ENCODE assay signal across 28 cellular contexts in the genomic region with DNA sequence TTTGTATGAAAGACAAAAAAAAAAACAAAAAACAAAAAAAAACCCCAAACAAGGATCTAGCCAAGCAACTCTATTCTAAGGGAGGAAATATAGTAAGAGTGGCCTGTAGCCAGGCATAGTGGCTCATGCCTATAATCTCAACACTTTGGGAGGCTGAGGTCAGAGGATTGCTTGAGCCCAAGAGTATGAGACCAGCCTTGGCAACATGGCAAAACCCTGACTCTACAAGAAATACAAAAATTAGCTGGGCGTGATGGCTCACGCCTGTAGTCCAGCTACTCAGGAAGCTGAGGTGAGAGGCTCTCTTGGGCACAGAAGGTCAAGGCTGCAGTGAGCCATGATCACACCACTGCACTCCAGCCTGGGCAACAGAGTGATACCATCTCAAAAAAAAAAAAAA.
"Had no signal": no experiment of that assay in that cellular context is flagged by ENCODE, and none has a peak within 500 bp of the region (broad histone marks: within the 10 kb centered on the region; RNA-seq: fewer than 3 reads in every experiment).

No MANE protein-coding gene starts in this region.

- H3K9me3 ChIP-seq: adrenal gland had no signal

- H3K4me1 Mint-ChIP-seq: activated CD4-positive, alpha-beta memory T cell treated with anti-CD3 and anti-CD28 coated beads, Interleukin-2, amount 10 ng/mL, durations not matched to agents 7 days and 5 days; activated CD4-positive, alpha-beta T cell treated with anti-CD3 and anti-CD28 coated beads for 36 hours; activated naive CD8-positive, alpha-beta T cell treated with anti-CD3 and anti-CD28 coated beads, Interleukin-2, amount 10 ng/mL, durations not matched to agents 7 days and 5 days; activated T-helper 17 cell treated with anti-CD3 and anti-CD28 coated beads, Interleukin-2, amount 50 U/mL, for 72 hours had no signal

- H3K36me3 Mint-ChIP-seq: activated naive CD8-positive, alpha-beta T cell treated with anti-CD3 and anti-CD28 coated beads, Interleukin-2, amount 10 ng/mL, durations not matched to agents 7 days and 5 days had no signal

- H3K9me3 Mint-ChIP-seq: activated CD4-positive, alpha-beta memory T cell treated with anti-CD3 and anti-CD28 coated beads, Interleukin-2, amount 10 ng/mL, durations not matched to agents 7 days and 5 days; activated naive CD4-positive, alpha-beta T cell treated with anti-CD3 and anti-CD28 coated beads for 36 hours; activated naive CD8-positive, alpha-beta T cell treated with anti-CD3 and anti-CD28 coated beads, Interleukin-2, amount 10 ng/mL, durations not matched to agents 7 days and 5 days; activated T-helper 17 cell treated with anti-CD3 and anti-CD28 coated beads, Interleukin-2, amount 50 U/mL, for 72 hours; IgD-negative memory B cell had no signal

- H3K27ac ChIP-seq: adrenal gland, WERI-Rb-1 had no signal

- H3K4me3 Mint-ChIP-seq: activated CD4-positive, alpha-beta memory T cell treated with anti-CD3 and anti-CD28 coated beads, Interleukin-2, amount 10 ng/mL, durations not matched to agents 7 days and 5 days; activated CD4-positive, alpha-beta T cell treated with anti-CD3 and anti-CD28 coated beads for 36 hours; activated naive CD4-positive, alpha-beta T cell treated with anti-CD3 and anti-CD28 coated beads for 36 hours; activated naive CD8-positive, alpha-beta T cell treated with anti-CD3 and anti-CD28 coated beads, Interleukin-2, amount 10 ng/mL, durations not matched to agents 7 days and 5 days; activated T-helper 17 cell treated with anti-CD3 and anti-CD28 coated beads, Interleukin-2, amount 50 U/mL, for 72 hours; IgD-negative memory B cell had no signal

- DNase-seq: activated CD4-positive, alpha-beta memory T cell treated with anti-CD3 and anti-CD28 coated beads, Interleukin-2, amount 10 ng/mL, durations not matched to agents 7 days and 5 days; activated CD4-positive, alpha-beta T cell treated with anti-CD3 and anti-CD28 coated beads for 36 hours; activated CD4-positive, alpha-beta T cell treated with anti-CD3 and anti-CD28 coated beads, Interleukin-2, amount 50 U/mL, for 1 hour; activated gamma-delta T cell; activated naive CD4-positive, alpha-beta T cell treated with anti-CD3 and anti-CD28 coated beads for 36 hours; activated naive CD8-positive, alpha-beta T cell treated with anti-CD3 and anti-CD28 coated beads, Interleukin-2, amount 10 ng/mL, durations not matched to agents 7 days and 5 days; activated T-cell treated with anti-CD3 and anti-CD28 coated beads for 4 hours; activated T-cell treated with anti-CD3 and anti-CD28 coated beads, Interleukin-2, amount 50 U/mL, for 48 hours; anterior cingulate cortex; KG1; NCI-H1105; NCI-H1436; NCI-H1694 treated with DMSO at 0.1 percent for 48 hours; NCI-H2029 treated with DMSO at 0.1 percent for 48 hours; NCI-H345; NCI-H510A; NCI-H526 treated with DMSO at 0.1 percent for 48 hours; NCI-H82; OCI-M1; RPMI8226; T-helper 1 cell; WERI-Rb-1 had no signal

- H3K27ac Mint-ChIP-seq: activated CD4-positive, alpha-beta memory T cell treated with anti-CD3 and anti-CD28 coated beads, Interleukin-2, amount 10 ng/mL, durations not matched to agents 7 days and 5 days; activated CD4-positive, alpha-beta T cell treated with anti-CD3 and anti-CD28 coated beads for 36 hours; activated naive CD4-positive, alpha-beta T cell treated with anti-CD3 and anti-CD28 coated beads for 36 hours; activated naive CD8-positive, alpha-beta T cell treated with anti-CD3 and anti-CD28 coated beads, Interleukin-2, amount 10 ng/mL, durations not matched to agents 7 days and 5 days; activated T-helper 17 cell treated with anti-CD3 and anti-CD28 coated beads, Interleukin-2, amount 50 U/mL, for 72 hours had no signal

- H3K36me3 ChIP-seq: adrenal gland, WERI-Rb-1 had no signal

- H3K4me3 ChIP-seq: adrenal gland, SK-N-MC had no signal

- H3K4me1 ChIP-seq: adrenal gland had no signal

- H3K27me3 Mint-ChIP-seq: activated CD4-positive, alpha-beta memory T cell treated with anti-CD3 and anti-CD28 coated beads, Interleukin-2, amount 10 ng/mL, durations not matched to agents 7 days and 5 days; activated CD4-positive, alpha-beta T cell treated with anti-CD3 and anti-CD28 coated beads for 36 hours; activated naive CD8-positive, alpha-beta T cell treated with anti-CD3 and anti-CD28 coated beads, Interleukin-2, amount 10 ng/mL, durations not matched to agents 7 days and 5 days; activated T-helper 17 cell treated with anti-CD3 and anti-CD28 coated beads, Interleukin-2, amount 50 U/mL, for 72 hours; IgD-negative memory B cell had no signal

- H3K27me3 ChIP-seq: adrenal gland had no signal

- ATAC-seq: activated CD4-positive, alpha-beta T cell treated with anti-CD3 and anti-CD28 coated beads for 36 hours; activated T-helper 17 cell treated with anti-CD3 and anti-CD28 coated beads, Interleukin-2, amount 50 U/mL, for 72 hours; Panc1; Right ventricle myocardium inferior had no signal
